In genomic region chr15:47711654-47712053, GRCh38 we compare ENCODE assay signal across 2 cellular contexts.
TF ChIP-seq lines count a peak whose summit lies in the region.

No MANE protein-coding gene starts in this region.

TF ChIP-seq in Ishikawa, 13 proteins besides CTCF, POLR2A, EP300 and RAD21 (continued from another document):
- TF ChIP-seq REST (IDR thresholded peaks at IDR 0.05; ENCODE audit: low read depth) (no peak), TAF1 (IDR thresholded peaks at IDR 0.05; ENCODE audit: low read depth) (no peak), ZBTB7A (IDR thresholded peaks at IDR 0.05; ENCODE audit: low read depth) (no peak), USF1 (IDR thresholded peaks at IDR 0.05) (no peak), TEAD4 (IDR thresholded peaks at IDR 0.05) (no peak)

TF ChIP-seq in K562, 482 proteins besides CTCF, POLR2A, EP300 and RAD21 (continued from another document):
- no peak for TF ChIP-seq ZHX1 (conservative IDR thresholded peaks at IDR 0.05; ENCODE audit: low read length)
- no peak for TF ChIP-seq GATAD2B (IDR thresholded peaks at IDR 0.05; ENCODE audit: borderline replicate concordance)
- TF ChIP-seq GTF2B (IDR thresholded peaks at IDR 0.05; ENCODE audit: extremely low read depth, insufficient read length): no peak
- TF ChIP-seq CCAR2 (IDR thresholded peaks at IDR 0.05; ENCODE audit: low read depth, low read length): no peak
